In the genomic region with DNA sequence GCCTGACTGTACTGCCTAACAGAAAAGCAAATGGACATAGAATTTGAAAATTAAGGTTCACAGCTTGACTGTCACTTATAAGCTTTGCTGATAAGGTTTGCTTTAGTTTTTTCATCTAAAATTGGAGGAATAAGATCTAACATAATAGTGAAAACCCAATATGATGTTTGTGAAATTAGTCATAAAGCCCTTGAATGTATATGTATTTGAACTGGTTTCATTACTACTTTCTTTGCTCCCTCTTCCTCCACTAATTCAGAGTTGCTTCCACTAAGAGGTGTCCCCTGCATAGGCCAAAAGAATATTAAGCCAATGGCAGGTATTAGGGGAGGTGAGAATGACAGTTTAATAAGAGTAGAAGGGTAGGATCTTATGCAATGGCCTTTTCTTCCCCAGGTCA, we compare ENCODE assay signal across 19 cellular contexts.
"Had no signal": no experiment of that assay in that cellular context is flagged by ENCODE, and none has a peak within 500 bp of the region (broad histone marks: within the 10 kb centered on the region; RNA-seq: fewer than 3 reads in every experiment).

No MANE protein-coding gene starts in this region.

- H3K27ac Mint-ChIP-seq: IgD-negative memory B cell had no signal

- H3K4me3 Mint-ChIP-seq: IgD-negative memory B cell had no signal

- H3K27me3 Mint-ChIP-seq: IgD-negative memory B cell had no signal

- H3K9me3 Mint-ChIP-seq: IgD-negative memory B cell had no signal

- DNase-seq: Kasumi-1, MM.1S, NCI-H1092 treated with DMSO at 0.1 percent for 48 hours, NCI-H1436, NCI-H187, NCI-H2029, NCI-H2081 treated with DMSO at 0.1 percent for 48 hours, NCI-H2171, NCI-H226, NCI-H446, NCI-H510A, NCI-H524 treated with DMSO at 0.1 percent for 48 hours, NCI-H69, NCI-H774, Right ventricle myocardium superior, RPMI8226, SIG-M5 had no signal

- ATAC-seq: K562 had no signal
